ENCODE assay signal across 8 cellular contexts in the genomic region with DNA sequence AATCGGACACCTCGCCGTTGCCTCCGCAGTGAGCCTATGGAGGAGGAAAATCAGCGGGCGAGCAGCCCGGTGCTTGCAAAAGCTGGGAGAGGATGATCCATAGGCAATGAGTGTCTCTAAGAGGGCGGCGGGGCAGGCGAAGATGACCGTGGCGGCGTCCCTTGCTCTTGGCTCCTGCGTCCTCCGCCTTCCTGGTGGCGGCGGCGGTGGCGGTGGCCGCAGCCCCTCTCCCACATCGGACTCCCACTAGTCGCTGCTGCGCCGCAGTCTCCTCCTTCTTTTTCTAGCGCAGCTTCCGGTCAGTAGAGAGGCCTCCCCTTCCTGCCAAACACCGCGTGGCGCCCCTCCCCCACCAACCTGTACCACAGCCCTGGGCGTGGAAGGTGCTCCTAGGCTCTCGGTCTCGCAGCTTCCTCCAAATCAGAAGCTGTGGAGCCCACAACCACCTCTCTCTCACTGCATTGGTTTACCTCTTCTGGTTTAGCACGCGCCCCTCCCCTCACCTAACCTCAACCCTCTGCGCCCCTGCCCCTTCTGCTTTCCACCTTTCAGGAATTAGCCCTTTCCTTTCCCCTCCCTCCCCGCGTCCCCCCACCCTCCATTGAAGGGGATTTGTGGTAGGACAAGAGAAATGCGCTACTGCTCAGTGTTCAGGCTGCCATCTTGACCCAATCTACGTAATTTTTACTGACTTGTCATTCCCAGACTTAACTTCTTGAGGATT. TPM values are rescaled to one million over a fixed set of nuclear protein-coding genes. Genes with fewer than 3 reads are reported as not detected.
DNase-seq lines count a peak whose midpoint lies in the region; ATAC-seq lines count a peak whose summit lies in the region.

Gene SPIN3 (minus strand): TSS at position 271 of the 724 bp plus-strand sequence. CDS start 594 bp downstream, outside the sequence.

- intact Hi-C loops in left colon (cut with DNase I, micrococcal nuclease) = no loop called here

- DNase-seq in NCI-H2227 (lab: John Stamatoyannopoulos, UW; ENCODE audit: unreplicated experiment) = peak; percentile 97
- peak; percentile 80 for DNase-seq in activated CD4-positive, alpha-beta T cell treated with anti-CD3 and anti-CD28 coated beads for 48 hours
- peak; percentile 39 for DNase-seq in dedifferentiated amniotic fluid mesenchymal stem cell (ENCODE audit: extremely low spot score)
- peak; percentile 88 to 90 for DNase-seq in left colon
- DNase-seq in stimulated activated CD4-positive, alpha-beta T cell treated with anti-CD3 and anti-CD28 coated beads, Interleukin-15, amount 100 ng/mL, for 24 hours = peak; percentile 83
- DNase-seq in OCI-M2 (lab: John Stamatoyannopoulos, UW; ENCODE audit: unreplicated experiment) = no peak

- peak; percentile 93 for ATAC-seq in GM18519 (IDR thresholded peaks at IDR 0.05; ENCODE audit: low FRiP score, unreplicated experiment)
- ATAC-seq in HG02943 (IDR thresholded peaks at IDR 0.05; ENCODE audit: low read depth, unreplicated experiment) = peak; percentile 97
- ATAC-seq in left colon = peak; percentile 100

RNA-seq across cellular contexts. Expression of gene SPIN3, which starts in this region (rescaled TPM):
- total RNA-seq in left colon = 1 to 10 TPM; 6.6 to 8.9 TPM
